In the genomic region with DNA sequence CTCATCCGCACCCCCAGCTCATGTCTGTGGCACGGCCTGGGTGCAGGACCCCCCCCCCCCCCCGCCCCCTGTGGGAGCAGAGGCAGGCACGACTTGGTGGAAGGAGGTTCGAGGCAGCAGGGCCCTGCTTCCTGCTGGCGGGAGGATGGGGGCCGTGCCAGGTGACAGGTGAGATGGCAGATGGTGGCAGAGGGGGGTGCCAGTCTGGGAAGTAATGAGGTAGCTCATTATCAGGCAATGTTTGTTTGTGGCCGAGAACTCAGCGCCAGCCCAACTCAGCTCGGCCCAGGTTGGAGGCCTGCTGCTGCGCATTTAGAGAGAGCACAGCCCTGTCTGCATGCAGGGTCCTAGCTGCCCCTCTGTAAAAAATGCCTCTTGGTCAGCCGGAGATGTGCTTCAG, we compare ENCODE assay signal across 13 cellular contexts. TPM values are rescaled to one million over a fixed set of nuclear protein-coding genes. Genes with fewer than 3 reads are reported as not detected.
"Had no signal": no experiment of that assay in that cellular context is flagged by ENCODE, and none has a peak within 500 bp of the region (broad histone marks: within the 10 kb centered on the region; RNA-seq: fewer than 3 reads in every experiment).

No MANE protein-coding gene starts in this region.

- DNase-seq: activated CD4-positive, alpha-beta T cell treated with anti-CD3 and anti-CD28 coated beads, Interleukin-2, amount 10 ng/mL, durations not matched to agents 7 days and 5 days; activated CD4-positive, CD25-positive, alpha-beta regulatory T cell; activated CD8-positive, alpha-beta memory T cell treated with anti-CD3 and anti-CD28 coated beads for 24 hours; anterior cingulate cortex; dermis blood vessel endothelial cell; effector memory CD8-positive, alpha-beta T cell; foreskin keratinocyte; left ventricle myocardium inferior; natural killer cell; posterior cingulate gyrus; retina; stimulated activated CD4-positive, alpha-beta T cell treated with anti-CD3 and anti-CD28 coated beads, Interleukin-2, amount 100 ng/mL, for 48 hours had no signal

RNA-seq across cellular contexts. Expression of a gene that starts 40.1 kb away (rescaled TPM):
- total RNA-seq: activated CD4-positive, alpha-beta T cell treated with anti-CD3 and anti-CD28 coated beads, Interleukin-2, amount 10 ng/mL, durations not matched to agents 7 days and 5 days; activated T-helper 1 cell treated with anti-CD3 and anti-CD28 coated beads, Interleukin-12 subunit alpha, Interleukin-12 subunit beta, Interleukin-2, Interleukin-4 antibody, amounts not matched to agents 30 ng/mL and 10 ng/mL and 1 ng/mL, durations not matched to agents 14 hours and 24 hours and 36 hours; foreskin keratinocyte; natural killer cell had no signal
